Comparison of ENCODE assay signal across 8 cellular contexts in the genomic region with DNA sequence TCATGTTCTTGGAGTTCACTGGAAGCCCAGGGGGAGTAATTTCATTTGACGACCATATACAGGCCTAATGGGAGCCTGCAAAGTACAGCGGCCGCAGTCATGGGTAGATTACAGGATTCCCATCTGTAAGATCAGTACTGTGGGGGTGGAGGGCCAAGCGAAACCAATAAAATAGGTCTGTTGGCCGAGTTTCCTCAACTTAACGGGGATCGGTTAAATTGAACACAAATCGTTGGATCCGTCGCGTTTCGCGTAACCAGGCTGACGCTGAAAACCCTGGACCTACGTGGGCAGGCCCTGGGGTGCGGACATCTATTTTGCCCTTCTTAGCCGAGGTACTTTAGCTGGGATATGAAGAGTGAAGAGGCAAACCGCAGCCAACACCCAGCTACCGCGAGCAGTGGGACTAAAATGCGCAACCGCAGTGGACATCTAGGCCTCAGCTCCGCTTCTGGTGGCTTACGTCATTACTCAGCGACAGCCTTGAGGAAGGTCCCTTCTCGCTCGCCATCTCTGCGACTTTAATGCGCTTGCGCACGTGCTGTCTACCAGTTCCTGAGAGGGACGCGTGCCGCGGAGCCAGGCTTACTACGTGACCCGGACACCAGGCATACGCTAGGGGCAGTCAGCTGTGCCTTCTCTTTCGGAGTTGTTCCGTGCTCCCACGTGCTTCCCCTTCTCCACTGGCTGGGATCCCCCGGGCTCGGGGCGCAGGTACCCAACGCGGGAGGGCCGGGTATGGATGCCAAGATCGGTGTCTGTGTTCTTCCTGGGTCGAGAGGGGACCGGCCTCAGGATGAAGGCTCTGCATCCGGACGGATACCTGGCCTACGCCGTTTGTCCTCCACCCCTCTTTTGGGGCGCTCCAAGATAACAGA. TPM values are rescaled to one million over a fixed set of nuclear protein-coding genes. Genes with fewer than 3 reads are reported as not detected.
A peak's percentile ranks its signal among the peaks of the same experiment; 100 is the strongest.
DNase-seq lines count a peak whose midpoint lies in the region; TF ChIP-seq lines count a peak whose summit lies in the region.

Gene NAT10, plus strand, starts transcription at position 551 of the 878 bp plus-strand sequence. CDS start 2,597 bp downstream, outside the sequence.

- H3K9me3 ChIP-seq in MM.1S (replicated peaks; ENCODE audit: insufficient read depth, low read length) (no peaks in the 10 kb centered on the region), neural cell (ENCODE audit: low read length) (no peaks in the 10 kb centered on the region), stomach (no peaks in the 10 kb centered on the region)

- H3K79me2 ChIP-seq in MM.1S (ENCODE audit: low read length) (peaks cover 48% of the 10 kb centered on the region), neural cell (replicated peaks; ENCODE audit: insufficient read depth, low read length) (peaks cover 15% of the 10 kb centered on the region)

- peak; percentile 49 for TF ChIP-seq EP300 in neural cell (conservative IDR thresholded peaks at IDR 0.05; ENCODE audit: poor library complexity, severe bottlenecking)
- no peak for TF ChIP-seq EP300 in stomach (IDR thresholded peaks at IDR 0.05)

- TF ChIP-seq CTCF in MM.1S (IDR thresholded peaks at IDR 0.05; ENCODE audit: low read length) (peak; percentile 18), neural cell (IDR thresholded peaks at IDR 0.05; ENCODE audit: poor library complexity, severe bottlenecking) (peak; percentile 58), stomach (IDR thresholded peaks at IDR 0.05) (peak in 1 of 7 experiments; percentile 45)

- H3K36me3 ChIP-seq in MM.1S (replicated peaks; ENCODE audit: insufficient read depth, low read length) (peaks cover 5% of the 10 kb centered on the region; the same call in 1 of the 2 replicates), neural cell (ENCODE audit: insufficient read depth, low read length) (peaks cover 7% of the 10 kb centered on the region), stomach (peaks cover 11 to 53% (median 43%) of the 10 kb centered on the region in 4 donors)

- H2AFZ ChIP-seq in MM.1S (ENCODE audit: low read length) (peak within 1 kb of the TSS; percentile 62), neural cell (ENCODE audit: low read depth, low read length) (peak within 1 kb of the TSS; percentile 58)

- H4K20me1 ChIP-seq in MM.1S (ENCODE audit: insufficient read depth, low read length) (no peaks in the 10 kb centered on the region), neural cell (ENCODE audit: insufficient read depth) (no peaks in the 10 kb centered on the region)

- H3K27ac ChIP-seq in MM.1S (ENCODE audit: low read length): peak within 1 kb of the TSS; percentile 83
- H3K27ac ChIP-seq in neural cell (ENCODE audit: low read length): peak within 1 kb of the TSS; percentile 82
- peak within 1 kb of the TSS; percentile 89 to 94 (median 92) for H3K27ac ChIP-seq in stomach

- peak within 1 kb of the TSS; percentile 89 for H3K4me2 ChIP-seq in MM.1S (ENCODE audit: low read depth, low read length)
- peak within 1 kb of the TSS; percentile 91 for H3K4me2 ChIP-seq in neural cell (ENCODE audit: low read length)

- DNase-seq in GF-D8 (lab: John Stamatoyannopoulos, UW) (peak; percentile 89), HCEC 1CT (peak; percentile 99), MM.1S (peak; percentile 99), SIG-M5 (lab: John Stamatoyannopoulos, UW) (peak; percentile 87), activated gamma-delta T cell (lab: John Stamatoyannopoulos, UW) (peak; percentile 77), fibroblast of the conjunctiva (ENCODE audit: low read depth) (peak; percentile 98), stomach (peak; percentile 98)

- H3K9me2 ChIP-seq in MM.1S (replicated peaks; ENCODE audit: insufficient read depth, low read length) (no peaks in the 10 kb centered on the region), neural cell (ENCODE audit: insufficient read depth, low read length) (no peaks in the 10 kb centered on the region)

- H3F3A ChIP-seq in MM.1S (ENCODE audit: insufficient read depth, low read length) (peaks cover 41% of the 10 kb centered on the region), neural cell (ENCODE audit: insufficient read depth, low read length, poor library complexity, severe bottlenecking) (peaks cover 8% of the 10 kb centered on the region)

- peak in 2 of 4 donors; percentile 66 to 71 for TF ChIP-seq POLR2A in stomach (IDR thresholded peaks at IDR 0.05)

- peaks cover 18% of the 10 kb centered on the region; the same call in 1 of the 2 replicates for H3K4me1 ChIP-seq in MM.1S (ENCODE audit: low read length)
- H3K4me1 ChIP-seq in stomach: peaks cover 10 to 30% (median 28%) of the 10 kb centered on the region in 4 donors

- H3K4me3 ChIP-seq in MM.1S (ENCODE audit: low read length) (peak within 1 kb of the TSS; percentile 88), neural cell (ENCODE audit: low read length) (peak within 1 kb of the TSS; percentile 82), stomach (peak within 1 kb of the TSS; percentile 79 to 100 (median 88))

- H3K9ac ChIP-seq in MM.1S (ENCODE audit: low read length) (peak within 1 kb of the TSS; percentile 87), neural cell (ENCODE audit: low read length) (peak within 1 kb of the TSS; percentile 81)

- 0 to 1% (median 0%) methylated on average over 54 to 55 of the region's 55 CpGs for WGBS in stomach, 5 donors

- peak; percentile 49 for TF ChIP-seq RAD21 in neural cell (conservative IDR thresholded peaks at IDR 0.05)

- intact Hi-C loops in stomach (cut with DNase I; ENCODE audit: low total_unique reads): no loop called here

- H3K27me3 ChIP-seq in MM.1S (replicated peaks; ENCODE audit: insufficient read depth, low read length) (no peaks in the 10 kb centered on the region), neural cell (ENCODE audit: insufficient read depth, low read depth, low read length) (no peaks in the 10 kb centered on the region), stomach (no peaks in the 10 kb centered on the region)

TF ChIP-seq in neural cell, 6 proteins besides CTCF, POLR2A, EP300 and RAD21:
- TF ChIP-seq MXI1 (conservative IDR thresholded peaks at IDR 0.05; ENCODE audit: poor library complexity, severe bottlenecking): peak; percentile 100
- TF ChIP-seq, protein P1, sequence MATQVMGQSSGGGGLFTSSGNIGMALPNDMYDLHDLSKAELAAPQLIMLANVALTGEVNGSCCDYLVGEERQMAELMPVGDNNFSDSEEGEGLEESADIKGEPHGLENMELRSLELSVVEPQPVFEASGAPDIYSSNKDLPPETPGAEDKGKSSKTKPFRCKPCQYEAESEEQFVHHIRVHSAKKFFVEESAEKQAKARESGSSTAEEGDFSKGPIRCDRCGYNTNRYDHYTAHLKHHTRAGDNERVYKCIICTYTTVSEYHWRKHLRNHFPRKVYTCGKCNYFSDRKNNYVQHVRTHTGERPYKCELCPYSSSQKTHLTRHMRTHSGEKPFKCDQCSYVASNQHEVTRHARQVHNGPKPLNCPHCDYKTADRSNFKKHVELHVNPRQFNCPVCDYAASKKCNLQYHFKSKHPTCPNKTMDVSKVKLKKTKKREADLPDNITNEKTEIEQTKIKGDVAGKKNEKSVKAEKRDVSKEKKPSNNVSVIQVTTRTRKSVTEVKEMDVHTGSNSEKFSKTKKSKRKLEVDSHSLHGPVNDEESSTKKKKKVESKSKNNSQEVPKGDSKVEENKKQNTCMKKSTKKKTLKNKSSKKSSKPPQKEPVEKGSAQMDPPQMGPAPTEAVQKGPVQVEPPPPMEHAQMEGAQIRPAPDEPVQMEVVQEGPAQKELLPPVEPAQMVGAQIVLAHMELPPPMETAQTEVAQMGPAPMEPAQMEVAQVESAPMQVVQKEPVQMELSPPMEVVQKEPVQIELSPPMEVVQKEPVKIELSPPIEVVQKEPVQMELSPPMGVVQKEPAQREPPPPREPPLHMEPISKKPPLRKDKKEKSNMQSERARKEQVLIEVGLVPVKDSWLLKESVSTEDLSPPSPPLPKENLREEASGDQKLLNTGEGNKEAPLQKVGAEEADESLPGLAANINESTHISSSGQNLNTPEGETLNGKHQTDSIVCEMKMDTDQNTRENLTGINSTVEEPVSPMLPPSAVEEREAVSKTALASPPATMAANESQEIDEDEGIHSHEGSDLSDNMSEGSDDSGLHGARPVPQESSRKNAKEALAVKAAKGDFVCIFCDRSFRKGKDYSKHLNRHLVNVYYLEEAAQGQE (IDR thresholded peaks at IDR 0.05; ENCODE audit: borderline replicate concordance): peak; percentile 85
- TF ChIP-seq TAF1 (IDR thresholded peaks at IDR 0.05; ENCODE audit: low read depth): peak; percentile 66
- peak; percentile 96 for TF ChIP-seq POLR2AphosphoS5 (IDR thresholded peaks at IDR 0.05)
- no peak for TF ChIP-seq EZH2 (IDR thresholded peaks at IDR 0.05; ENCODE audit: borderline replicate concordance, insufficient read depth, low read length, poor library complexity, severe bottlenecking)
- peak; percentile 65 for TF ChIP-seq SMC3 (conservative IDR thresholded peaks at IDR 0.05; ENCODE audit: poor library complexity)

RNA-seq across cellular contexts. Expression of gene NAT10, which starts in this region (rescaled TPM):
- polyA plus RNA-seq in neural cell: 12.4 and 12.7 TPM in 2 replicates
- polyA minus RNA-seq in neural cell: 22.3 and 22.6 TPM in 2 replicates
- 100 to 1,000 TPM in 1 of 5 donors, 10 to 100 TPM in 4; 16.0 to 245 (median 30.4) TPM for total RNA-seq in stomach
- 10 to 100 TPM; 13.0 to 27.2 (median 15.5) TPM for polyA plus RNA-seq in stomach

Comparison
In these comparisons a context has a peak if more than half of its experiments do, and no peak if none do; other contexts are left out.
1. Peak in every context shown above with its lines: DNase-seq, H3K4me3 ChIP-seq and H3K27ac ChIP-seq.